Comparison of ENCODE assay signal across 8 cellular contexts in genomic region chr4:780730-781492, GRCh38. TPM values are rescaled to one million over a fixed set of nuclear protein-coding genes. Genes with fewer than 3 reads are reported as not detected.
DNase-seq lines count a peak whose midpoint lies in the region; ATAC-seq and TF ChIP-seq lines count a peak whose summit lies in the region.

No MANE protein-coding gene starts in this region.

- TF ChIP-seq POLR2A in transverse colon (IDR thresholded peaks at IDR 0.05): no peak

- in situ Hi-C loops in transverse colon (cut with MboI; ENCODE audit: low pct_ligation_motif_present in 1 of 4, low pct_unique_long_range_greater_than_20kb in 1 of 4, low sequenced_read_pairs in 3 of 4): no loop called here

- H3K9me3 ChIP-seq in ascending aorta: peaks cover 7 to 31% of the 10 kb centered on the region in 2 donors
- no peaks in the 10 kb centered on the region for H3K9me3 ChIP-seq in left lung
- no peaks in the 10 kb centered on the region for H3K9me3 ChIP-seq in transverse colon

- peaks cover 38 to 42% of the 10 kb centered on the region in 2 donors for H3K36me3 ChIP-seq in ascending aorta
- peaks cover 0 to 41% of the 10 kb centered on the region in 2 donors for H3K36me3 ChIP-seq in left lung
- H3K36me3 ChIP-seq in transverse colon: peaks cover 0 to 9% (median 4%) of the 10 kb centered on the region in 4 donors

- peak; percentile 20 for DNase-seq in EL
- DNase-seq in ascending aorta (ENCODE audit: low spot score in 2 of 2): no peak
- no peak for DNase-seq in left lung
- no peak for DNase-seq in transverse colon
- no peak for DNase-seq in stimulated activated CD4-positive, alpha-beta T cell treated with anti-CD3 and anti-CD28 coated beads, Interleukin-4, amount 100 ng/mL, for 4 hours
- DNase-seq in activated gamma-delta T cell (lab: John Stamatoyannopoulos, UW): no peak

- intact Hi-C loops in ascending aorta (cut with DNase I): loop anchor here (1.0 to 5.0 kb wide), 6 partner anchors 152 to 1481 kb away; partner anchors contain the start of genes DGKQ, GAK, MXD4 and PIGG
- intact Hi-C loops in left lung (cut with DNase I): no loop called here
- intact Hi-C loops in transverse colon (cut with DNase I; ENCODE audit: low total_unique reads): no loop called here

- no peak for TF ChIP-seq CTCF in ascending aorta (IDR thresholded peaks at IDR 0.05)
- no peak for TF ChIP-seq CTCF in left lung (IDR thresholded peaks at IDR 0.05)
- TF ChIP-seq CTCF in transverse colon (IDR thresholded peaks at IDR 0.05): no peak

- H3K27ac ChIP-seq in ascending aorta: peak overlapping the region; percentile 89 to 94
- H3K27ac ChIP-seq in left lung: peak overlapping the region; percentile 84 to 93
- H3K27ac ChIP-seq in transverse colon: peak overlapping the region; percentile 86 to 95 (median 92)

- H3K27me3 ChIP-seq in ascending aorta (peaks cover 6% of the 10 kb centered on the region), left lung (peaks cover 15 to 19% of the 10 kb centered on the region in 2 donors), transverse colon (peaks cover 17% of the 10 kb centered on the region)

- H3K4me3 ChIP-seq in ascending aorta (peak overlapping the region; percentile 87 to 97), left lung (peak overlapping the region; percentile 100), transverse colon (peak overlapping the region; percentile 71 to 100 (median 89))

- ATAC-seq in HG03045 (IDR thresholded peaks at IDR 0.05; ENCODE audit: unreplicated experiment) (peak; percentile 8), left lung (peak; percentile 1), GM18873 (IDR thresholded peaks at IDR 0.05; ENCODE audit: low FRiP score, unreplicated experiment) (no peak)

- 8 to 9% methylated on average over 4 to 12 of the region's 38 CpGs for WGBS in transverse colon (ENCODE audit: low coverage in 1 of 2), 2 donors

- H3K4me1 ChIP-seq in ascending aorta (peaks cover 2 to 25% of the 10 kb centered on the region in 2 donors), left lung (peaks cover 23 to 65% of the 10 kb centered on the region in 2 donors), transverse colon (peaks cover 15 to 47% (median 30%) of the 10 kb centered on the region in 4 donors)

- no peak for TF ChIP-seq EP300 in transverse colon (IDR thresholded peaks at IDR 0.05; ENCODE audit: low read depth)

RNA-seq across cellular contexts. Expression of gene CPLX1, which starts 45.0 kb away (rescaled TPM):
- 1.1 TPM for total RNA-seq in ascending aorta
- total RNA-seq in left lung: 1 to 10 TPM; 3.1 to 3.2 TPM
- 1 to 10 TPM in 1 of 4 donors, under 1 TPM in 2, not detected in 1; 0.32 to 3.7 (median 0.41) TPM for total RNA-seq in transverse colon
